29 cellular contexts compared by ENCODE assay signal in genomic region chr1:87123610-87124009, GRCh38.
"Had no signal": no experiment of that assay in that cellular context is flagged by ENCODE, and none has a peak within 500 bp of the region (broad histone marks: within the 10 kb centered on the region; RNA-seq: fewer than 3 reads in every experiment).

No MANE protein-coding gene starts in this region.

- H3K4me1 Mint-ChIP-seq: immature natural killer cell, natural killer cell, neural progenitor cell had no signal

- H2AFZ ChIP-seq: neural progenitor cell had no signal

- H3K4me2 ChIP-seq: neural progenitor cell had no signal

- H3K4me1 ChIP-seq: left lung, lower lobe of right lung, neural progenitor cell, right atrium auricular region, stomach, testis, thyroid gland, transverse colon had no signal

- H3K36me3 Mint-ChIP-seq: immature natural killer cell, natural killer cell, neural progenitor cell had no signal

- H3K9me3 ChIP-seq: left lung, lower lobe of right lung, ovary, right atrium auricular region, stomach, testis, thyroid gland, transverse colon, upper lobe of left lung, vagina had no signal

- DNase-seq: hypothalamus; immature natural killer cell; kidney; left colon; left lung; lower lobe of right lung; mammary epithelial cell; mesenchymal stem cell; natural killer cell; nephron progenitor cell; ovary; stimulated activated CD4-positive, alpha-beta T cell treated with anti-CD3 and anti-CD28 coated beads, Interleukin-12 subunit alpha, Interleukin-12 subunit beta, amount 100 ng/mL, for 4 hours; stimulated activated CD4-positive, alpha-beta T cell treated with anti-CD3 and anti-CD28 coated beads, Interleukin-15, amount 100 ng/mL, for 24 hours; stimulated activated CD4-positive, alpha-beta T cell treated with anti-CD3 and anti-CD28 coated beads, Interleukin-2, amount 100 ng/mL, for 24 hours; stimulated activated CD4-positive, alpha-beta T cell treated with anti-CD3 and anti-CD28 coated beads, Interleukin-4, amount 100 ng/mL, for 1 hour; stimulated activated naive B cell treated with anti-CD40 and anti-IgM and Interleukin-4, amounts not matched to agents 10 μg/mL and 1 μg/mL and 100 μg/mL, for 72 hours; stimulated activated naive CD8-positive, alpha-beta T cell treated with anti-CD3 and anti-CD28 coated beads, Interleukin-15, Interleukin-2, amounts not matched to agents 100 U/mL and 50 U/mL, for 24 hours; stomach; testis; thyroid gland; transverse colon; upper lobe of left lung had no signal

- H3K9ac ChIP-seq: neural progenitor cell had no signal

- H3K4me3 Mint-ChIP-seq: immature natural killer cell; natural killer cell; nephron progenitor cell; neural progenitor cell; stimulated activated naive B cell treated with anti-CD40 and anti-IgM and Interleukin-4, amounts not matched to agents 10 μg/mL and 1 μg/mL and 100 μg/mL, for 72 hours had no signal

- H3K27ac ChIP-seq: left lung, lower lobe of right lung, neural progenitor cell, ovary, right atrium auricular region, skin epidermis, stomach, testis, thyroid gland, transverse colon, upper lobe of left lung, vagina had no signal

- H3K27me3 ChIP-seq: left lung, neural progenitor cell, ovary, right atrium auricular region, stomach, testis, thyroid gland, transverse colon, upper lobe of left lung, vagina had no signal

- H3K4me3 ChIP-seq: left lung, lower lobe of right lung, neural progenitor cell, ovary, right atrium auricular region, skin epidermis, stomach, testis, thyroid gland, transverse colon, upper lobe of left lung, vagina had no signal

- ATAC-seq: left colon; left lung; lower lobe of right lung; natural killer cell; sciatic nerve; stimulated activated naive B cell treated with anti-CD40 and anti-IgM and Interleukin-4, amounts not matched to agents 10 μg/mL and 1 μg/mL and 100 μg/mL, for 72 hours; stimulated activated naive CD8-positive, alpha-beta T cell treated with anti-CD3 and anti-CD28 coated beads, Interleukin-15, Interleukin-2, amounts not matched to agents 100 U/mL and 50 U/mL, for 24 hours had no signal

- H3K36me3 ChIP-seq: left lung, lower lobe of right lung, neural progenitor cell, ovary, right atrium auricular region, stomach, thyroid gland, transverse colon, upper lobe of left lung, vagina had no signal

- H3K27ac Mint-ChIP-seq: immature natural killer cell; natural killer cell; nephron progenitor cell; neural progenitor cell; progenitor cell of endocrine pancreas; stimulated activated naive B cell treated with anti-CD40 and anti-IgM and Interleukin-4, amounts not matched to agents 10 μg/mL and 1 μg/mL and 100 μg/mL, for 72 hours had no signal

- H3K9me3 Mint-ChIP-seq: immature natural killer cell; natural killer cell; nephron progenitor cell; neural progenitor cell; stimulated activated naive B cell treated with anti-CD40 and anti-IgM and Interleukin-4, amounts not matched to agents 10 μg/mL and 1 μg/mL and 100 μg/mL, for 72 hours had no signal

- FAIRE-seq: islet of Langerhans, kidney had no signal
